1 cellular context compared by ENCODE assay signal in the genomic region with DNA sequence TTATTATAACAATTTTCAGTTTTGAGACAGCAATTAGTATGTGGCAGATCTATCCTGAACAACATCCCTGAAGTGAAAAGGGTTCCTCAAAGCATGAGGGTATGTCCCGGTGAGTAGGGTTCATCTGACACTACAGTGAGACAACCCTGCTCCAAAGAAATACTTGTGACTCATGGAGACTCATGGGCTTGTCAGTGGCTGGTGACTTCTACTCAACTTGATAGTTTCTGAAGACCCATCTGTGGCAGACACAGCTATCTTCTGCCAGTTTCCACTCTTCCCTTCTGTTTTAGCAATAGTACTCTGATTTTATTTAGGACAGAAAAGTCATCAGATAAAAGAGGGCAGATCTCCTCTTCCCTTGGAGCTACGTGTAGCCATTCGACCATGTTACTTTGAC.
TF ChIP-seq lines count a peak whose summit lies in the region.

No MANE protein-coding gene starts in this region.

TF ChIP-seq in K562, 482 proteins besides CTCF, POLR2A, EP300 and RAD21:
- TF ChIP-seq U2AF1 (optimal IDR thresholded peaks at IDR 0.05; ENCODE audit: low read depth, low read length) (no peak), PHF8 (IDR thresholded peaks at IDR 0.05; ENCODE audit: borderline replicate concordance, low read length) (0 out of 2 replicates have a peak, but pooled peaks have one; percentile 5), RHOXF2B (CRISPR knock-in tag; conservative IDR thresholded peaks at IDR 0.05) (no peak)
